In the genomic region with DNA sequence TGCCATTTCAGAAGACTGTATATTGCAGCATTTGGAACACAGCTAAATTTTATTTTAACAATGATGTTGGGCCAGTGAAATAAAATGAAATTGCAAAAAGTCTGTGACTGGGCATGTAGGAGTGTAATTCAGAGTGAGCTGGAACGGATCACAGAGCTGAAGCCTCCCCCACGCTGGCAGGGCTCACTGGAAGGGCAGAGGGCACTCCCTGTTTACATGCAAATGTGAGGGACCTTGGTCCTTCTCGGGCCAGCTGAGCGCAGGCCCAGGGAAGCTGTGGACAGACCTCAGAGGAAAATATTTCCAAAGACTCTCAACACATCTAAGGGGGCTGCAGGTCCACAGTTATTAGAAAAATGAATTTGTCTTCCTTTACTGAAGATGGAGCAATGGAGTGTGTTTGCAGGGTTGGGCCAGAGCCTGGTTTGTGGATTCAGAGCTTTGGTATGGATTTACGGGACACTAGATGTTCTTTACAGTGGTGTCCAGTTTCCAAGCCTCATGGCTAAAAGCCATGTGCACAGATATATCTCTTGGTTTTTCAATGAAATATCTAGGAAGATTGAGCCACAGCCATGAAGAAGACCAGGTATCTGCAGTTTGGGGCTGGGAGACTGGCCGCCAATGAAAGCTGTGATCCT, we compare ENCODE assay signal across 27 cellular contexts. TPM values are rescaled to one million over a fixed set of nuclear protein-coding genes. Genes with fewer than 3 reads are reported as not detected.
DNase-seq lines count a peak whose midpoint lies in the region; ATAC-seq and TF ChIP-seq lines count a peak whose summit lies in the region.
"Had no signal": no experiment of that assay in that cellular context is flagged by ENCODE, and none has a peak within 500 bp of the region (broad histone marks: within the 10 kb centered on the region; RNA-seq: fewer than 3 reads in every experiment).

No MANE protein-coding gene starts in this region.

- intact Hi-C loops in esophagus muscularis mucosa (cut with DNase I) (no loop called here), right lobe of liver (cut with DNase I) (no loop called here)

- no peaks in the 10 kb centered on the region for H3K9me3 Mint-ChIP-seq in GM23338
- H3K9me3 Mint-ChIP-seq: activated CD4-positive, alpha-beta memory T cell treated with anti-CD3 and anti-CD28 coated beads, Interleukin-2, amount 10 ng/mL, durations not matched to agents 7 days and 5 days; activated naive CD4-positive, alpha-beta T cell treated with anti-CD3 and anti-CD28 coated beads, Interleukin-2, amount 50 U/mL, for 72 hours; activated T-cell treated with anti-CD3 and anti-CD28 coated beads, Interleukin-2, amount 50 U/mL, for 24 hours; immature natural killer cell; stimulated activated naive CD8-positive, alpha-beta T cell treated with anti-CD3 and anti-CD28 coated beads, Interleukin-15, Interleukin-2, amounts not matched to agents 100 ng/mL and 50 ng/mL, for 24 hours had no signal

- TF ChIP-seq CTCF in GM23338 (conservative IDR thresholded peaks at IDR 0.05; ENCODE audit: low read depth in 2 of 2) (no peak), esophagus muscularis mucosa (IDR thresholded peaks at IDR 0.05) (no peak), right lobe of liver (IDR thresholded peaks at IDR 0.05) (no peak)

- ATAC-seq in GM23338 (no peak), right lobe of liver (peak; percentile 99 to 100 (median 100)), HG03095 (IDR thresholded peaks at IDR 0.05; ENCODE audit: unreplicated experiment) (no peak), GM21390 (IDR thresholded peaks at IDR 0.05; ENCODE audit: unreplicated experiment) (no peak)
- ATAC-seq: activated naive CD4-positive, alpha-beta T cell treated with anti-CD3 and anti-CD28 coated beads, Interleukin-2, amount 50 U/mL, for 72 hours; body of pancreas; T-helper 17 cell; WTC11 had no signal

- 56% methylated on average over 6 of the region's 6 CpGs for WGBS in esophagus muscularis mucosa
- 39% methylated on average over 6 of the region's 6 CpGs for whole genome bisulfite sequencing in right lobe of liver (ENCODE audit: insufficient coverage, low coverage, low lambda C conversion rate, missing lambda C conversion rate)

- H3K27ac ChIP-seq in GM23338 (ENCODE audit: low read depth): no peak overlapping the region
- H3K27ac ChIP-seq in esophagus muscularis mucosa (replicated peaks in 1 of 4): no peak overlapping the region
- H3K27ac ChIP-seq in right lobe of liver: peak overlapping the region; percentile 49 to 93 (median 77)
- peak overlapping the region; percentile 70 for H3K27ac ChIP-seq in subcutaneous abdominal adipose tissue (ENCODE audit: low read depth, low read length)
- H3K27ac ChIP-seq: body of pancreas, epithelial cell of prostate, PC-9, SJCRH30 had no signal

- no peak overlapping the region for H2AFZ ChIP-seq in GM23338
- H2AFZ ChIP-seq: PC-9 had no signal

- H3K9me3 ChIP-seq in esophagus muscularis mucosa (no peaks in the 10 kb centered on the region), right lobe of liver (no peaks in the 10 kb centered on the region), subcutaneous abdominal adipose tissue (ENCODE audit: control insufficient read depth in 5 of 5, low read length in 5 of 5) (no peaks in the 10 kb centered on the region)
- H3K9me3 ChIP-seq: body of pancreas, SJCRH30 had no signal

- H3K36me3 Mint-ChIP-seq in GM23338 (ENCODE audit: low read depth): no peaks in the 10 kb centered on the region
- H3K36me3 Mint-ChIP-seq: activated naive CD4-positive, alpha-beta T cell treated with anti-CD3 and anti-CD28 coated beads, Interleukin-2, amount 50 U/mL, for 72 hours; immature natural killer cell; WTC11 had no signal

- no peaks in the 10 kb centered on the region for H3K27me3 ChIP-seq in GM23338 (ENCODE audit: insufficient read depth)
- no peaks in the 10 kb centered on the region for H3K27me3 ChIP-seq in esophagus muscularis mucosa
- H3K27me3 ChIP-seq in right lobe of liver: no peaks in the 10 kb centered on the region
- no peaks in the 10 kb centered on the region for H3K27me3 ChIP-seq in subcutaneous abdominal adipose tissue (ENCODE audit: control insufficient read depth in 5 of 5, insufficient read depth in 4 of 5, low read length in 5 of 5)
- H3K27me3 ChIP-seq: body of pancreas, SJCRH30 had no signal

- no peaks in the 10 kb centered on the region for H3F3A ChIP-seq in GM23338 (replicated peaks; ENCODE audit: low read depth)

- H3K36me3 ChIP-seq in GM23338 (ENCODE audit: insufficient read depth): no peaks in the 10 kb centered on the region
- H3K36me3 ChIP-seq in esophagus muscularis mucosa: no peaks in the 10 kb centered on the region
- no peaks in the 10 kb centered on the region for H3K36me3 ChIP-seq in right lobe of liver
- H3K36me3 ChIP-seq in subcutaneous abdominal adipose tissue (ENCODE audit: control insufficient read depth in 5 of 5, insufficient read depth in 5 of 5, low read length in 5 of 5): no peaks in the 10 kb centered on the region
- H3K36me3 ChIP-seq: SJCRH30 had no signal

- H3K79me2 ChIP-seq in GM23338 (replicated peaks; ENCODE audit: insufficient read depth): no peaks in the 10 kb centered on the region

- H3K4me1 ChIP-seq in GM23338 (ENCODE audit: insufficient read depth) (no peaks in the 10 kb centered on the region), esophagus muscularis mucosa (no peaks in the 10 kb centered on the region), right lobe of liver (peaks cover 0 to 23% (median 10%) of the 10 kb centered on the region in 4 donors), subcutaneous abdominal adipose tissue (ENCODE audit: control insufficient read depth in 5 of 5, insufficient read depth in 5 of 5, low read length in 5 of 5) (peaks cover 2 to 40% (median 26%) of the 10 kb centered on the region in 5 donors)
- H3K4me1 ChIP-seq: body of pancreas, SJCRH30 had no signal

- no peak overlapping the region for H3K4me2 ChIP-seq in GM23338
- H3K4me2 ChIP-seq: PC-9 had no signal

- no peak for TF ChIP-seq EP300 in esophagus muscularis mucosa (IDR thresholded peaks at IDR 0.05)

- peak overlapping the region; percentile 79; the same call in 1 of the 2 replicates for H3K27ac Mint-ChIP-seq in GM23338
- H3K27ac Mint-ChIP-seq: activated CD4-positive, alpha-beta memory T cell treated with anti-CD3 and anti-CD28 coated beads, Interleukin-2, amount 10 ng/mL, durations not matched to agents 7 days and 5 days; activated T-cell treated with anti-CD3 and anti-CD28 coated beads, Interleukin-2, amount 50 U/mL, for 24 hours; B cell; immature natural killer cell; stimulated activated naive CD8-positive, alpha-beta T cell treated with anti-CD3 and anti-CD28 coated beads, Interleukin-15, Interleukin-2, amounts not matched to agents 100 ng/mL and 50 ng/mL, for 24 hours; T-helper 17 cell; WTC11 had no signal

- H3K27me3 Mint-ChIP-seq in GM23338 (ENCODE audit: insufficient read depth, low read depth, poor library complexity): no peaks in the 10 kb centered on the region
- H3K27me3 Mint-ChIP-seq: activated T-cell treated with anti-CD3 and anti-CD28 coated beads, Interleukin-2, amount 50 U/mL, for 24 hours; stimulated activated naive CD8-positive, alpha-beta T cell treated with anti-CD3 and anti-CD28 coated beads, Interleukin-15, Interleukin-2, amounts not matched to agents 100 ng/mL and 50 ng/mL, for 24 hours had no signal

- H3K9ac ChIP-seq in subcutaneous abdominal adipose tissue (ENCODE audit: low read length in 5 of 5): no peak overlapping the region

- no peaks in the 10 kb centered on the region for H4K20me1 ChIP-seq in GM23338 (replicated peaks; ENCODE audit: insufficient read depth)

- no peak overlapping the region for H3K4me3 Mint-ChIP-seq in GM23338
- H3K4me3 Mint-ChIP-seq: activated CD4-positive, alpha-beta memory T cell treated with anti-CD3 and anti-CD28 coated beads, Interleukin-2, amount 10 ng/mL, durations not matched to agents 7 days and 5 days; activated T-cell treated with anti-CD3 and anti-CD28 coated beads, Interleukin-2, amount 50 U/mL, for 24 hours; B cell; immature natural killer cell; neural crest cell; stimulated activated naive CD8-positive, alpha-beta T cell treated with anti-CD3 and anti-CD28 coated beads, Interleukin-15, Interleukin-2, amounts not matched to agents 100 ng/mL and 50 ng/mL, for 24 hours; T-helper 17 cell; WTC11 had no signal

- DNase-seq in GM23338 (ENCODE audit: low spot score) (no peak), esophagus muscularis mucosa (ENCODE audit: extremely low spot score) (peak; percentile 47), right lobe of liver (peak; percentile 88 to 94 (median 93)), LoVo (ENCODE audit: low spot score) (no peak), UCSD-AML1 (lab: John Stamatoyannopoulos, UW; ENCODE audit: unreplicated experiment) (no peak)
- DNase-seq: activated CD4-positive, alpha-beta memory T cell treated with anti-CD3 and anti-CD28 coated beads, Interleukin-2, amount 10 ng/mL, durations not matched to agents 7 days and 5 days; activated T-cell treated with anti-CD3 and anti-CD28 coated beads, Interleukin-2, amount 50 U/mL, for 24 hours; Calu3; cortex of kidney; immature natural killer cell; NCI-H1417 treated with DMSO at 0.1 percent for 48 hours; NCI-H2171 treated with DMSO at 0.1 percent for 48 hours; NCI-H774; PC-9; SJCRH30; T-helper 17 cell had no signal

- no peak overlapping the region for H3K4me3 ChIP-seq in GM23338
- H3K4me3 ChIP-seq in esophagus muscularis mucosa: no peak overlapping the region
- no peak overlapping the region for H3K4me3 ChIP-seq in right lobe of liver
- no peak overlapping the region for H3K4me3 ChIP-seq in subcutaneous abdominal adipose tissue (ENCODE audit: low read depth in 1 of 5, low read length in 5 of 5)
- H3K4me3 ChIP-seq: body of pancreas, PC-9, SJCRH30 had no signal

- TF ChIP-seq POLR2A in esophagus muscularis mucosa (IDR thresholded peaks at IDR 0.05; ENCODE audit: low read depth) (no peak), right lobe of liver (IDR thresholded peaks at IDR 0.05) (no peak)

- peaks cover 24% of the 10 kb centered on the region; the same call in 1 of the 2 replicates for H3K9me2 ChIP-seq in GM23338 (ENCODE audit: insufficient read depth)

- peaks cover 2% of the 10 kb centered on the region; the same call in 1 of the 3 replicates for H3K4me1 Mint-ChIP-seq in GM23338
- H3K4me1 Mint-ChIP-seq: activated CD4-positive, alpha-beta memory T cell treated with anti-CD3 and anti-CD28 coated beads, Interleukin-2, amount 10 ng/mL, durations not matched to agents 7 days and 5 days; immature natural killer cell; T-helper 17 cell had no signal

TF ChIP-seq in GM23338, 12 proteins besides CTCF, POLR2A, EP300 and RAD21 (continues in another document):
- TF ChIP-seq EZH2phosphoT487 (IDR thresholded peaks at IDR 0.05; ENCODE audit: unreplicated experiment): no peak
- TF ChIP-seq EZH2 (IDR thresholded peaks at IDR 0.05; ENCODE audit: low read depth, unreplicated experiment): no peak
- no peak for TF ChIP-seq NANOG (IDR thresholded peaks at IDR 0.05; ENCODE audit: borderline replicate concordance)

RNA-seq across cellular contexts. Expression of a gene that starts 32.0 kb away (rescaled TPM):
- total RNA-seq in GM23338 (2014; rRNA removed; shearing (Covaris generic)): not detected in 2 replicates
- polyA plus RNA-seq in GM23338 (2016; fragmentation: Nextera tagmentation; extraction: Ambion mirVana): 0.17 and 0.19 TPM in 2 replicates
- total RNA-seq in esophagus muscularis mucosa (not detected), right lobe of liver (not detected)
- total RNA-seq: activated CD4-positive, alpha-beta memory T cell treated with anti-CD3 and anti-CD28 coated beads, Interleukin-2, amount 10 ng/mL, durations not matched to agents 7 days and 5 days; activated naive CD4-positive, alpha-beta T cell treated with anti-CD3 and anti-CD28 coated beads, Interleukin-2, amount 50 U/mL, for 72 hours; B cell; body of pancreas; Calu3; neural crest cell; PC-9; renal cortical epithelial cell; T-helper 17 cell had no signal

Comparison
In these comparisons a context has a peak if more than half of its experiments do, and no peak if none do; other contexts are left out.
1. ATAC-seq: peak in right lobe of liver (4 of 4); none in GM23338 (single experiment), HG03095 (single experiment) and GM21390 (single experiment).
2. DNase-seq: peak in esophagus muscularis mucosa (single experiment) and right lobe of liver (3 of 3); none in GM23338 (single experiment), LoVo (single experiment) and UCSD-AML1 (single experiment).
3. H3K27ac ChIP-seq: peak in right lobe of liver (3 of 3) and subcutaneous abdominal adipose tissue (single experiment); none in GM23338 (single experiment) and esophagus muscularis mucosa (0 of 4).